In the genomic region with DNA sequence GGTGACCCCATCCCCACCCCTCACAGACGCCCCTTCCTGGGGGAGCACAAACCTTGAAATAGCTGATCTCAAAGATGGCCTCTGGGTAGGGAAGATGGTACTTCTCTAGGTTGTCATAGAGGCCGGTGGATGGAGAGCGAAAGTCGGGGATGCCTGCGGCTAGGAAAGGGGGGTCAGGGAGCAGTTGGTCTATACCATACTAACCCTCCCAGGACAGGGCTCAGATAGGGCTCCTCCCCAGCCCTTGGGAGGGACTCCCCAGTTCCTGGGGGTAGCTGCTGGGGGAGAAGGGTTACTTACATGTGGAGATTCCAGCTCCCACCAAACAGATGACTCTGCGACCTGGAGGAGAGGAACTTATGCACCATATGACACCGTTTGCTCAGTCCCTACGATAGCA, we compare ENCODE assay signal across 28 cellular contexts. TPM values are rescaled to one million over a fixed set of nuclear protein-coding genes. Genes with fewer than 3 reads are reported as not detected.
"Had no signal": no experiment of that assay in that cellular context is flagged by ENCODE, and none has a peak within 500 bp of the region (broad histone marks: within the 10 kb centered on the region; RNA-seq: fewer than 3 reads in every experiment).

No MANE protein-coding gene starts in this region.

- H3K9me3 ChIP-seq: esophagus squamous epithelium, mucosa of descending colon, ovary, right lobe of liver, thyroid gland, vagina had no signal

- H2AFZ ChIP-seq: neural progenitor cell had no signal

- H3K4me1 Mint-ChIP-seq: mesothelial cell of epicardium had no signal

- H3K36me3 Mint-ChIP-seq: naive B cell; natural killer cell treated with Interleukin-12 subunit alpha and Interleukin-12 subunit beta and Interleukin-15 and Interleukin-18, amount 100 ng/mL, for 72 hours; neural progenitor cell had no signal

- H3K4me3 Mint-ChIP-seq: mesothelial cell of epicardium; natural killer cell treated with Interleukin-12 subunit alpha and Interleukin-12 subunit beta and Interleukin-15 and Interleukin-18, amount 100 ng/mL, for 72 hours; neural progenitor cell; stimulated activated naive CD8-positive, alpha-beta T cell treated with anti-CD3 and anti-CD28 coated beads, Interleukin-15, amount 100 ng/mL, for 72 hours had no signal

- H3K9me3 Mint-ChIP-seq: mesothelial cell of epicardium; naive B cell; natural killer cell treated with Interleukin-12 subunit alpha and Interleukin-12 subunit beta and Interleukin-15 and Interleukin-18, amount 100 ng/mL, for 72 hours; neural progenitor cell; stimulated activated naive CD8-positive, alpha-beta T cell treated with anti-CD3 and anti-CD28 coated beads, Interleukin-15, amount 100 ng/mL, for 72 hours had no signal

- H3K4me2 ChIP-seq: neural progenitor cell, smooth muscle cell had no signal

- H3K4me3 ChIP-seq: dorsolateral prefrontal cortex, esophagus squamous epithelium, mucosa of descending colon, neural progenitor cell, ovary, right lobe of liver, smooth muscle cell, thyroid gland, vagina had no signal

- ATAC-seq: left lobe of liver; mucosa of descending colon; natural killer cell treated with Interleukin-12 subunit alpha and Interleukin-12 subunit beta and Interleukin-15 and Interleukin-18, amount 100 ng/mL, for 72 hours; right lobe of liver; stimulated activated naive CD8-positive, alpha-beta T cell treated with anti-CD3 and anti-CD28 coated beads, Interleukin-15, amount 100 ng/mL, for 72 hours had no signal

- H3K27me3 ChIP-seq: dorsolateral prefrontal cortex, esophagus squamous epithelium, neural progenitor cell, ovary, right lobe of liver, thyroid gland, vagina had no signal

- H3K27me3 Mint-ChIP-seq: naive B cell; natural killer cell treated with Interleukin-12 subunit alpha and Interleukin-12 subunit beta and Interleukin-15 and Interleukin-18, amount 100 ng/mL, for 72 hours; stimulated activated naive CD8-positive, alpha-beta T cell treated with anti-CD3 and anti-CD28 coated beads, Interleukin-15, amount 100 ng/mL, for 72 hours had no signal

- H3K4me1 ChIP-seq: neural progenitor cell, vagina had no signal

- H3K36me3 ChIP-seq: neural progenitor cell, ovary had no signal

- H3K27ac Mint-ChIP-seq: mesothelial cell of epicardium; natural killer cell treated with Interleukin-12 subunit alpha and Interleukin-12 subunit beta and Interleukin-15 and Interleukin-18, amount 100 ng/mL, for 72 hours; neural progenitor cell; stimulated activated naive CD8-positive, alpha-beta T cell treated with anti-CD3 and anti-CD28 coated beads, Interleukin-15, amount 100 ng/mL, for 72 hours had no signal

- H3K27ac ChIP-seq: esophagus squamous epithelium, neural progenitor cell, ovary, right lobe of liver, thyroid gland, vagina had no signal

- DNase-seq: dorsolateral prefrontal cortex; effector CD4-positive, alpha-beta T cell; esophagus squamous epithelium; foreskin melanocyte; kidney; mesenchymal stem cell; mucosa of descending colon; naive B cell; ovary; retina; right lobe of liver; stimulated activated CD4-positive, alpha-beta T cell treated with anti-CD3 and anti-CD28 coated beads, Interleukin-12 subunit alpha, Interleukin-12 subunit beta, amount 100 ng/mL, for 4 hours; stimulated activated CD4-positive, alpha-beta T cell treated with anti-CD3 and anti-CD28 coated beads, Interleukin-1b, Interleukin-23, amount 100 ng/mL, for 48 hours; stimulated activated CD4-positive, alpha-beta T cell treated with anti-CD3 and anti-CD28 coated beads, Interleukin-4, amount 100 ng/mL, for 1 hour; stimulated activated CD8-positive, alpha-beta memory T cell treated with anti-CD3 and anti-CD28 coated beads, Interleukin-4, amount 100 ng/mL, for 48 hours; stimulated activated naive CD4-positive, alpha-beta T cell; stimulated activated naive CD8-positive, alpha-beta T cell treated with anti-CD3 and anti-CD28 coated beads, Interleukin-15, amount 100 ng/mL, for 72 hours; thyroid gland; trophoblast cell had no signal

RNA-seq across cellular contexts. Expression of a gene that starts 22.2 kb away (rescaled TPM):
- total RNA-seq: epithelial cell of proximal tubule, lung microvascular endothelial cell, pulmonary artery endothelial cell, smooth muscle cell, vagina had no signal
